Comparison of ENCODE assay signal across 14 cellular contexts in the genomic region with DNA sequence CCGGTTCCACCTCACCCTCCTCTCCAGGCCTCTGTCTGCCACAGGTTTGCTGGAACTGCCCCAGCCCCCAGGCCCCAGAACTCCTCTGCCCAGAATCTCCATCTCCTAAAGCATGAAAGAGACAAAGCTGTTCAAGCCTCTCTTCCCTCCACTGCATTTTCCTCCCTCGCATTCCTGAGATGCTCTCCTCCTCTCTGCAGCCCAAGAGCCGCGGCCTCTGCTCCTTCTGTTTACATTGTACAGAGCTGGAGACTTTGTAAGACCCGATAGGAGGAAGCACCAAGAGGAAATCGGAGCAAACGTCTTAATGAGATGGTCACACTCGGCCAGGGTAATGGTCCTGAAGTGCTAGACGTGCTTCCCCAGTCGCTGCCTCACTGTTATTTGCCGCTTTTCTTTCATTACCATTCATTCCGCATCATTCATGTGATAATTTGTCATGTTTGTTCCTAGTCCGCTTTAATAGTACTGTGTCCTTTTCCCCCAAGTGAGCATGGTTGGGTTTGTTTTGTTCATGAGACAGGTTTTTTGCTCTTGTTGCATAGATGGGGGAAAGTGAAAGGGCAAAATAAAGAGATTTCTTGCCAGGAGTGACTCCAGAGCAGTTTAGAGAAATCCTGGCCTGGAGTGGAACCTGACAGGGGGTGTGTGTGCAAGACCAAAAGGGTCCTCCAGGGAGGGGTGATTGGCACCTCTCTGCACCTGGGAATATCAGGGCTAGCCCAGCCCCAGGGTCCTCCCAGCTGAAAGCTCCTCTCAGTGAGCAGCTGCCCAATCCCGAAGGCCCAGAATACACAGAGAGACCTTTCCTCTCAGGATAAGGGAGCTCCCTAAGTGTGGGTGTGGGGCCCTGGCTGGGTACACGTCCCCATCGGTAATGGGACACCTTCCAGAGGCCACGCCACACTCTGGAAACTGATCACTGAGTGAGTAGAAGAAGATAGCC. TPM values are rescaled to one million over a fixed set of nuclear protein-coding genes. Genes with fewer than 3 reads are reported as not detected.
DNase-seq lines count a peak whose midpoint lies in the region; FAIRE-seq and TF ChIP-seq lines count a peak whose summit lies in the region.
"Had no signal": no experiment of that assay in that cellular context is flagged by ENCODE, and none has a peak within 500 bp of the region (broad histone marks: within the 10 kb centered on the region; RNA-seq: fewer than 3 reads in every experiment).

No MANE protein-coding gene starts in this region.

- FAIRE-seq in D721Med (lab: Jason Lieb, UNC) = no peak
- FAIRE-seq: A204.1, bronchial epithelial cell, GM19239 had no signal

- no peak overlapping the region for H3K4me3 ChIP-seq in choroid plexus epithelial cell (ENCODE audit: low read depth, low read length)
- no peak overlapping the region for H3K4me3 ChIP-seq in liver (ENCODE audit: low read depth in 1 of 3, low read length in 3 of 3)
- no peak overlapping the region for H3K4me3 ChIP-seq in thyroid gland (replicated peaks in 1 of 3)
- no peak overlapping the region for H3K4me3 ChIP-seq in prostate gland
- H3K4me3 ChIP-seq: right atrium auricular region had no signal

- TF ChIP-seq RAD21 in liver (IDR thresholded peaks at IDR 0.05) = peak in 1 of 2 donors; percentile 18

- TF ChIP-seq POLR2A in thyroid gland (IDR thresholded peaks at IDR 0.05) (no peak), prostate gland (IDR thresholded peaks at IDR 0.05) (no peak)

- no peaks in the 10 kb centered on the region for H3K27me3 ChIP-seq in liver (ENCODE audit: control insufficient read depth in 4 of 4, insufficient read depth in 4 of 4, low read length in 3 of 4)
- H3K27me3 ChIP-seq in thyroid gland = no peaks in the 10 kb centered on the region
- H3K27me3 ChIP-seq in prostate gland (replicated peaks; ENCODE audit: insufficient read depth) = no peaks in the 10 kb centered on the region
- H3K27me3 ChIP-seq: right atrium auricular region had no signal

- H3K4me1 ChIP-seq in liver (ENCODE audit: control insufficient read depth in 4 of 4, insufficient read depth in 4 of 4, low read length in 3 of 4) (peaks cover 7 to 32% (median 22%) of the 10 kb centered on the region in 4 donors), thyroid gland (peaks cover 9 to 15% of the 10 kb centered on the region in 2 donors), prostate gland (replicated peaks) (no peaks in the 10 kb centered on the region)

- 67% methylated on average over 17 of the region's 17 CpGs for WGBS in liver
- 28% methylated on average over 17 of the region's 17 CpGs for WGBS in thyroid gland, 2 donors
- WGBS in prostate gland = 49% methylated on average over 17 of the region's 17 CpGs

- peak; percentile 20 for DNase-seq in NCI-H2107 treated with DMSO at 0.1 percent for 48 hours (lab: John Stamatoyannopoulos, UW; ENCODE audit: unreplicated experiment)
- no peak for DNase-seq in NCI-H2107 (lab: John Stamatoyannopoulos, UW)
- peak; percentile 67 for DNase-seq in choroid plexus epithelial cell (ENCODE audit: low read depth)
- peak; percentile 53 to 63 for DNase-seq in thyroid gland
- DNase-seq in D721Med (ENCODE audit: insufficient read length, low spot score) = no peak
- DNase-seq in prostate gland (ENCODE audit: low spot score) = no peak
- no peak for DNase-seq in effector CD8-positive, alpha-beta T cell (lab: John Stamatoyannopoulos, UW)
- DNase-seq: NCI-H774, T-helper 17 cell had no signal

- H3K36me3 ChIP-seq in liver (ENCODE audit: control insufficient read depth in 4 of 4, insufficient read depth in 3 of 4, low read depth in 1 of 4, low read length in 3 of 4) = no peaks in the 10 kb centered on the region
- H3K36me3 ChIP-seq in thyroid gland = no peaks in the 10 kb centered on the region
- no peaks in the 10 kb centered on the region for H3K36me3 ChIP-seq in prostate gland
- H3K36me3 ChIP-seq: right atrium auricular region had no signal

- peak overlapping the region; percentile 52 to 79 for H3K27ac ChIP-seq in liver (ENCODE audit: low read depth in 1 of 2, low read length in 2 of 2)
- H3K27ac ChIP-seq in thyroid gland = peak overlapping the region in 2 of 3 donors; percentile 43 to 65
- no peak overlapping the region for H3K27ac ChIP-seq in prostate gland
- H3K27ac ChIP-seq: right atrium auricular region had no signal

- TF ChIP-seq CTCF in choroid plexus epithelial cell (conservative IDR thresholded peaks at IDR 0.05; ENCODE audit: low read depth, low read length) (no peak), liver (IDR thresholded peaks at IDR 0.05; ENCODE audit: low read depth, low read length, missing input control) (no peak), thyroid gland (IDR thresholded peaks at IDR 0.05) (no peak), D721Med (IDR thresholded peaks at IDR 0.05; ENCODE audit: insufficient read depth, missing control alignments) (no peak), prostate gland (IDR thresholded peaks at IDR 0.05) (no peak)

- H3K9me3 ChIP-seq in liver (ENCODE audit: control insufficient read depth in 4 of 4, low read length in 3 of 4) (no peaks in the 10 kb centered on the region), thyroid gland (no peaks in the 10 kb centered on the region), prostate gland (no peaks in the 10 kb centered on the region)
- H3K9me3 ChIP-seq: right atrium auricular region had no signal

- intact Hi-C loops in thyroid gland (cut with DNase I) = no loop called here
- intact Hi-C loops in prostate gland (cut with DNase I) = no loop called here

- H3K9ac ChIP-seq in liver (ENCODE audit: low read depth in 1 of 2, low read length in 2 of 2) = peak overlapping the region in 1 of 2 donors; percentile 41

TF ChIP-seq in liver, 16 proteins besides CTCF, POLR2A, EP300 and RAD21:
- TF ChIP-seq NR2F2 (IDR thresholded peaks at IDR 0.05) (peak; percentile 63), TAF1 (conservative IDR thresholded peaks at IDR 0.05) (no peak), YY1 (IDR thresholded peaks at IDR 0.05) (no peak), ZBTB33 (IDR thresholded peaks at IDR 0.05) (no peak), RXRA (IDR thresholded peaks at IDR 0.05) (peak in 1 of 2 donors; percentile 29), EGR1 (IDR thresholded peaks at IDR 0.05; ENCODE audit: low read depth in 2 of 2) (no peak), SP1 (IDR thresholded peaks at IDR 0.05) (no peak), FOXA2 (IDR thresholded peaks at IDR 0.05) (no peak), GABPA (IDR thresholded peaks at IDR 0.05 in 1 of 2, conservative IDR thresholded peaks at IDR 0.05 in 1 of 2) (no peak), FOXA1 (IDR thresholded peaks at IDR 0.05) (no peak), HNF4G (IDR thresholded peaks at IDR 0.05) (no peak), JUND (IDR thresholded peaks at IDR 0.05) (no peak), HNF4A (conservative IDR thresholded peaks at IDR 0.05) (peak in 1 of 2 donors; percentile 28)
- TF ChIP-seq, protein P1, sequence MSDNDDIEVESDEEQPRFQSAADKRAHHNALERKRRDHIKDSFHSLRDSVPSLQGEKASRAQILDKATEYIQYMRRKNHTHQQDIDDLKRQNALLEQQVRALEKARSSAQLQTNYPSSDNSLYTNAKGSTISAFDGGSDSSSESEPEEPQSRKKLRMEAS (IDR thresholded peaks at IDR 0.05) = no peak
- TF ChIP-seq, protein P2, sequence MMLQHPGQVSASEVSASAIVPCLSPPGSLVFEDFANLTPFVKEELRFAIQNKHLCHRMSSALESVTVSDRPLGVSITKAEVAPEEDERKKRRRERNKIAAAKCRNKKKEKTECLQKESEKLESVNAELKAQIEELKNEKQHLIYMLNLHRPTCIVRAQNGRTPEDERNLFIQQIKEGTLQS (IDR thresholded peaks at IDR 0.05) = no peak
- TF ChIP-seq, protein P3, sequence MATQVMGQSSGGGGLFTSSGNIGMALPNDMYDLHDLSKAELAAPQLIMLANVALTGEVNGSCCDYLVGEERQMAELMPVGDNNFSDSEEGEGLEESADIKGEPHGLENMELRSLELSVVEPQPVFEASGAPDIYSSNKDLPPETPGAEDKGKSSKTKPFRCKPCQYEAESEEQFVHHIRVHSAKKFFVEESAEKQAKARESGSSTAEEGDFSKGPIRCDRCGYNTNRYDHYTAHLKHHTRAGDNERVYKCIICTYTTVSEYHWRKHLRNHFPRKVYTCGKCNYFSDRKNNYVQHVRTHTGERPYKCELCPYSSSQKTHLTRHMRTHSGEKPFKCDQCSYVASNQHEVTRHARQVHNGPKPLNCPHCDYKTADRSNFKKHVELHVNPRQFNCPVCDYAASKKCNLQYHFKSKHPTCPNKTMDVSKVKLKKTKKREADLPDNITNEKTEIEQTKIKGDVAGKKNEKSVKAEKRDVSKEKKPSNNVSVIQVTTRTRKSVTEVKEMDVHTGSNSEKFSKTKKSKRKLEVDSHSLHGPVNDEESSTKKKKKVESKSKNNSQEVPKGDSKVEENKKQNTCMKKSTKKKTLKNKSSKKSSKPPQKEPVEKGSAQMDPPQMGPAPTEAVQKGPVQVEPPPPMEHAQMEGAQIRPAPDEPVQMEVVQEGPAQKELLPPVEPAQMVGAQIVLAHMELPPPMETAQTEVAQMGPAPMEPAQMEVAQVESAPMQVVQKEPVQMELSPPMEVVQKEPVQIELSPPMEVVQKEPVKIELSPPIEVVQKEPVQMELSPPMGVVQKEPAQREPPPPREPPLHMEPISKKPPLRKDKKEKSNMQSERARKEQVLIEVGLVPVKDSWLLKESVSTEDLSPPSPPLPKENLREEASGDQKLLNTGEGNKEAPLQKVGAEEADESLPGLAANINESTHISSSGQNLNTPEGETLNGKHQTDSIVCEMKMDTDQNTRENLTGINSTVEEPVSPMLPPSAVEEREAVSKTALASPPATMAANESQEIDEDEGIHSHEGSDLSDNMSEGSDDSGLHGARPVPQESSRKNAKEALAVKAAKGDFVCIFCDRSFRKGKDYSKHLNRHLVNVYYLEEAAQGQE (IDR thresholded peaks at IDR 0.05) = no peak

RNA-seq across cellular contexts. Expression of gene ID2, which starts 44.9 kb away (rescaled TPM):
- 100 to 1,000 TPM; 216 to 274 TPM for total RNA-seq in liver
- 100 to 1,000 TPM; 149 to 488 TPM for polyA plus RNA-seq in liver
- total RNA-seq in thyroid gland = 100 to 1,000 TPM; 226 to 298 (median 247) TPM
- total RNA-seq in prostate gland = 100 to 1,000 TPM; 172 to 238 TPM

Comparison
In these comparisons a context has a peak if more than half of its experiments do, and no peak if none do; other contexts are left out.
1. DNase-seq: peak in NCI-H2107 treated with DMSO at 0.1 percent for 48 hours (single experiment), choroid plexus epithelial cell (single experiment) and thyroid gland (2 of 2); none in NCI-H2107 (single experiment), D721Med (single experiment), prostate gland (single experiment) and effector CD8-positive, alpha-beta T cell (single experiment).
2. H3K27ac ChIP-seq: peak in liver (2 of 2) and thyroid gland (2 of 3); none in prostate gland (0 of 2).